1 cellular context compared by ENCODE assay signal in genomic region chr17:7931709-7932482, GRCh38.
TF ChIP-seq lines count a peak whose summit lies in the region.

Gene CNTROB, plus strand, starts transcription at chr17:7932206. Its CDS starts 874 bp downstream, at chr17:7933080.
Gene TRAPPC1, minus strand, starts transcription at chr17:7931946. Its CDS starts 117 bp downstream, at chr17:7931829.

TF ChIP-seq in K562, 482 proteins besides CTCF, POLR2A, EP300 and RAD21 (continued from another document):
- TF ChIP-seq ZNF511 (CRISPR knock-in tag; IDR thresholded peaks at IDR 0.05) (no peak), SNRNP70 (optimal IDR thresholded peaks at IDR 0.05; ENCODE audit: low read depth, low read length) (no peak), MYBL2 (IDR thresholded peaks at IDR 0.05; ENCODE audit: low read depth) (peak; percentile 87), MYBL2 (CRISPR knock-in tag; IDR thresholded peaks at IDR 0.05; ENCODE audit: borderline replicate concordance) (no peak), CBX2 (IDR thresholded peaks at IDR 0.05; ENCODE audit: insufficient read depth, low read length, poor library complexity, severe bottlenecking) (no peak), SMAD1 (IDR thresholded peaks at IDR 0.05; ENCODE audit: low read depth, low read length, partially characterized antibody) (peak; percentile 38), HOXB6 (CRISPR knock-in tag; IDR thresholded peaks at IDR 0.05; ENCODE audit: borderline replicate concordance) (no peak), SRSF1 (IDR thresholded peaks at IDR 0.05; ENCODE audit: low read depth, low read length) (no peak), THRA (IDR thresholded peaks at IDR 0.05) (no peak), ZNF175 (CRISPR knock-in tag; IDR thresholded peaks at IDR 0.05; ENCODE audit: low read depth) (no peak), CREB3 (tag; conservative IDR thresholded peaks at IDR 0.05; ENCODE audit: low read depth) (peak; percentile 68), DPF2 (IDR thresholded peaks at IDR 0.05) (0 out of 2 replicates have a peak, but pooled peaks have one; percentile 36), NKRF (IDR thresholded peaks at IDR 0.05; ENCODE audit: borderline replicate concordance) (peak; percentile 68; the same call in 1 of the 2 replicates), HES1 (IDR thresholded peaks at IDR 0.05; ENCODE audit: low read depth) (no peak), HDAC8 (tag; IDR thresholded peaks at IDR 0.05) (no peak), ZC3H4 (CRISPR knock-in tag; IDR thresholded peaks at IDR 0.05; ENCODE audit: borderline replicate concordance) (no peak), NEUROD1 (IDR thresholded peaks at IDR 0.05; ENCODE audit: borderline replicate concordance, low read depth, low read length, partially characterized antibody) (no peak), POLR3A (IDR thresholded peaks at IDR 0.05; ENCODE audit: borderline replicate concordance, extremely low read depth, insufficient read depth, insufficient read length) (no peak), MAZ (CRISPR knock-in tag; conservative IDR thresholded peaks at IDR 0.05 in 1 of 2, IDR thresholded peaks at IDR 0.05 in 1 of 2) (peak; percentile 36 to 69; a peak in 3 of 4 replicates), PRDM10 (IDR thresholded peaks at IDR 0.05; ENCODE audit: partially characterized antibody) (peak; percentile 73), TBP (optimal IDR thresholded peaks at IDR 0.05; ENCODE audit: low read depth, low read length) (peak; percentile 44), CHD2 (IDR thresholded peaks at IDR 0.05; ENCODE audit: low read depth, low read length) (peak; percentile 92), NUFIP1 (IDR thresholded peaks at IDR 0.05; ENCODE audit: partially characterized antibody) (no peak), HMGN3 (IDR thresholded peaks at IDR 0.05; ENCODE audit: borderline replicate concordance, extremely low read depth, insufficient read length, low read depth, low read length) (peak; percentile 63), CREB1 (IDR thresholded peaks at IDR 0.05) (peak; percentile 80), CREB1 (CRISPR knock-in tag; IDR thresholded peaks at IDR 0.05) (peak; percentile 90), XRCC5 (IDR thresholded peaks at IDR 0.05; ENCODE audit: low read depth, low read length) (no peak), MBD2 (IDR thresholded peaks at IDR 0.05; ENCODE audit: borderline replicate concordance, low read depth) (no peak), XRCC3 (IDR thresholded peaks at IDR 0.05) (no peak), NFE2L1 (tag; IDR thresholded peaks at IDR 0.05; ENCODE audit: borderline replicate concordance, low read depth) (no peak), CC2D1A (IDR thresholded peaks at IDR 0.05) (no peak), TCF15 (CRISPR knock-in tag; IDR thresholded peaks at IDR 0.05) (no peak), MXI1 (IDR thresholded peaks at IDR 0.05; ENCODE audit: low read depth, low read length) (no peak), ZNF57 (CRISPR knock-in tag; IDR thresholded peaks at IDR 0.05) (no peak), MTA1 (IDR thresholded peaks at IDR 0.05; ENCODE audit: borderline replicate concordance) (0 out of 2 replicates have a peak, but pooled peaks have one; percentile 29), ARID2 (IDR thresholded peaks at IDR 0.05) (peak; percentile 44; the same call in 1 of the 2 replicates), USF2 (CRISPR knock-in tag; IDR thresholded peaks at IDR 0.05) (no peak), HNRNPH1 (optimal IDR thresholded peaks at IDR 0.05; ENCODE audit: low read depth, low read length) (no peak), SOX6 (IDR thresholded peaks at IDR 0.05) (no peak), CHCHD3 (CRISPR knock-in tag; IDR thresholded peaks at IDR 0.05) (no peak), FOXP1 (CRISPR knock-in tag; IDR thresholded peaks at IDR 0.05) (no peak), JUN (IDR thresholded peaks at IDR 0.05; ENCODE audit: borderline replicate concordance, low read depth, low read length) (peak; percentile 98), JUN (CRISPR knock-in tag; IDR thresholded peaks at IDR 0.05; ENCODE audit: borderline replicate concordance) (peak; percentile 76; the same call in 1 of the 2 replicates)
TF ChIP-seq in K562: peak in this region for 95.
